12 cellular contexts compared by ENCODE assay signal in the genomic region with DNA sequence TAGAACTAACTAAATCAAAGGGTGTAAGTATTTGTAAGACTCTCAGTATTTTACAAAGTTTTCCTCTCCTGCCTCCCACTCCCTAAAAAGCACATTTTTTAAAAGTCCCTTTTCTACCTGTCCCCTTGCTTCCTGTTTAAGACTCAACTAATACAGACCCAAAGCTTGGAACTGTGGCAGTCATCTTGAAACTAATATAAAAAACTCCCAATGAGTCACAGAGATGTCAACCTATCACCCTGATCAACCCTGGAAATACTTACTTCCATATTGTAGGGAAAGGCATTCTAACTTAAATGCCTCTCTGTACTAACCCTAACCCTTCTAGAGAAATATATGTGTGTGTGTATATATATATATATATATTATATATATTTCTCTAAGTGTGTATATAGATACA.
DNase-seq lines count a peak whose midpoint lies in the region; ATAC-seq and TF ChIP-seq lines count a peak whose summit lies in the region.
"Had no signal": no experiment of that assay in that cellular context is flagged by ENCODE, and none has a peak within 500 bp of the region (broad histone marks: within the 10 kb centered on the region; RNA-seq: fewer than 3 reads in every experiment).

No MANE protein-coding gene starts in this region.

- H3K27ac Mint-ChIP-seq in activated CD8-positive, alpha-beta T cell treated with anti-CD3 and anti-CD28 coated beads for 36 hours, result no peak overlapping the region
- no peak overlapping the region for H3K27ac Mint-ChIP-seq in activated CD8-positive, alpha-beta T cell treated with anti-CD3 and anti-CD28 coated beads, Interleukin-2, amount 10 ng/mL, durations not matched to agents 7 days and 5 days
- no peak overlapping the region for H3K27ac Mint-ChIP-seq in stimulated activated naive CD8-positive, alpha-beta T cell treated with anti-CD3 and anti-CD28 coated beads, Interleukin-15, amount 100 ng/mL, for 72 hours

- H3K4me3 Mint-ChIP-seq in activated CD8-positive, alpha-beta T cell treated with anti-CD3 and anti-CD28 coated beads for 36 hours, result no peak overlapping the region
- no peak overlapping the region for H3K4me3 Mint-ChIP-seq in activated CD8-positive, alpha-beta T cell treated with anti-CD3 and anti-CD28 coated beads, Interleukin-2, amount 10 ng/mL, durations not matched to agents 7 days and 5 days
- no peak overlapping the region for H3K4me3 Mint-ChIP-seq in stimulated activated naive CD8-positive, alpha-beta T cell treated with anti-CD3 and anti-CD28 coated beads, Interleukin-15, amount 100 ng/mL, for 72 hours

- POLR2A ChIA-PET in activated CD8-positive, alpha-beta T cell treated with anti-CD3 and anti-CD28 coated beads for 36 hours (lab: Charles Lee), result no interaction called here
- POLR2A ChIA-PET in activated CD8-positive, alpha-beta T cell treated with anti-CD3 and anti-CD28 coated beads, Interleukin-2, amount 10 ng/mL, durations not matched to agents 7 days and 5 days (lab: Charles Lee), result no interaction called here

- H3K9me3 Mint-ChIP-seq in activated CD8-positive, alpha-beta T cell treated with anti-CD3 and anti-CD28 coated beads for 36 hours, result no peaks in the 10 kb centered on the region
- H3K9me3 Mint-ChIP-seq in activated CD8-positive, alpha-beta T cell treated with anti-CD3 and anti-CD28 coated beads, Interleukin-2, amount 10 ng/mL, durations not matched to agents 7 days and 5 days (ENCODE audit: insufficient read depth), result no peaks in the 10 kb centered on the region
- H3K9me3 Mint-ChIP-seq in stimulated activated naive CD8-positive, alpha-beta T cell treated with anti-CD3 and anti-CD28 coated beads, Interleukin-15, amount 100 ng/mL, for 72 hours, result no peaks in the 10 kb centered on the region

- CTCF ChIA-PET in activated CD8-positive, alpha-beta T cell treated with anti-CD3 and anti-CD28 coated beads for 36 hours (lab: Charles Lee), result no interaction called here
- CTCF ChIA-PET in activated CD8-positive, alpha-beta T cell treated with anti-CD3 and anti-CD28 coated beads, Interleukin-2, amount 10 ng/mL, durations not matched to agents 7 days and 5 days (lab: Charles Lee), result no interaction called here

- peaks cover 4% of the 10 kb centered on the region for H3K4me1 Mint-ChIP-seq in activated CD8-positive, alpha-beta T cell treated with anti-CD3 and anti-CD28 coated beads for 36 hours (ENCODE audit: low read depth)
- H3K4me1 Mint-ChIP-seq in activated CD8-positive, alpha-beta T cell treated with anti-CD3 and anti-CD28 coated beads, Interleukin-2, amount 10 ng/mL, durations not matched to agents 7 days and 5 days (ENCODE audit: low read depth), result no peaks in the 10 kb centered on the region
- H3K4me1 Mint-ChIP-seq in stimulated activated naive CD8-positive, alpha-beta T cell treated with anti-CD3 and anti-CD28 coated beads, Interleukin-15, amount 100 ng/mL, for 72 hours, result peaks cover 6% of the 10 kb centered on the region

- intact Hi-C loops in activated CD8-positive, alpha-beta T cell treated with anti-CD3 and anti-CD28 coated beads for 36 hours (cut with micrococcal nuclease), result no loop called here

- H3K36me3 Mint-ChIP-seq in activated CD8-positive, alpha-beta T cell treated with anti-CD3 and anti-CD28 coated beads for 36 hours (ENCODE audit: low read depth), result no peaks in the 10 kb centered on the region
- no peaks in the 10 kb centered on the region for H3K36me3 Mint-ChIP-seq in activated CD8-positive, alpha-beta T cell treated with anti-CD3 and anti-CD28 coated beads, Interleukin-2, amount 10 ng/mL, durations not matched to agents 7 days and 5 days (ENCODE audit: low read depth)

- no peak for TF ChIP-seq CTCF in activated CD8-positive, alpha-beta T cell treated with anti-CD3 and anti-CD28 coated beads for 36 hours (IDR thresholded peaks at IDR 0.05)

- H3K27me3 Mint-ChIP-seq in activated CD8-positive, alpha-beta T cell treated with anti-CD3 and anti-CD28 coated beads for 36 hours, result peaks cover 2% of the 10 kb centered on the region
- peaks cover 2% of the 10 kb centered on the region for H3K27me3 Mint-ChIP-seq in activated CD8-positive, alpha-beta T cell treated with anti-CD3 and anti-CD28 coated beads, Interleukin-2, amount 10 ng/mL, durations not matched to agents 7 days and 5 days (ENCODE audit: low read depth)
- H3K27me3 Mint-ChIP-seq in stimulated activated naive CD8-positive, alpha-beta T cell treated with anti-CD3 and anti-CD28 coated beads, Interleukin-15, amount 100 ng/mL, for 72 hours, result no peaks in the 10 kb centered on the region

- DNase-seq in activated CD8-positive, alpha-beta T cell treated with anti-CD3 and anti-CD28 coated beads for 36 hours, result no peak
- no peak for DNase-seq in activated CD8-positive, alpha-beta T cell treated with anti-CD3 and anti-CD28 coated beads, Interleukin-2, amount 10 ng/mL, durations not matched to agents 7 days and 5 days
- no peak for DNase-seq in stimulated activated naive CD8-positive, alpha-beta T cell treated with anti-CD3 and anti-CD28 coated beads, Interleukin-15, amount 100 ng/mL, for 72 hours
- DNase-seq in NCI-H510A (lab: John Stamatoyannopoulos, UW), result no peak
- DNase-seq: NCI-H1694, NCI-H2107, NCI-H226, NCI-H69 had no signal

- ATAC-seq in activated CD8-positive, alpha-beta T cell treated with anti-CD3 and anti-CD28 coated beads for 36 hours, result peak; percentile 39
- ATAC-seq in activated CD8-positive, alpha-beta T cell treated with anti-CD3 and anti-CD28 coated beads, Interleukin-2, amount 10 ng/mL, durations not matched to agents 7 days and 5 days, result no peak
- ATAC-seq in HG02610 (IDR thresholded peaks at IDR 0.05; ENCODE audit: unreplicated experiment), result peak; percentile 68
- peak; percentile 53 for ATAC-seq in HG03442 (IDR thresholded peaks at IDR 0.05; ENCODE audit: unreplicated experiment)
- ATAC-seq in stimulated activated naive CD8-positive, alpha-beta T cell treated with anti-CD3 and anti-CD28 coated beads, Interleukin-15, amount 100 ng/mL, for 72 hours, result peak; percentile 55
- ATAC-seq in GM21526 (IDR thresholded peaks at IDR 0.05; ENCODE audit: low FRiP score, unreplicated experiment), result no peak
- ATAC-seq in HG03175 (IDR thresholded peaks at IDR 0.05; ENCODE audit: unreplicated experiment), result no peak

Comparison
In these comparisons a context has a peak if more than half of its experiments do, and no peak if none do; other contexts are left out.
1. ATAC-seq: peak in activated CD8-positive, alpha-beta T cell treated with anti-CD3 and anti-CD28 coated beads for 36 hours (single experiment), HG02610 (single experiment), HG03442 (single experiment) and stimulated activated naive CD8-positive, alpha-beta T cell treated with anti-CD3 and anti-CD28 coated beads, Interleukin-15, amount 100 ng/mL, for 72 hours (single experiment); none in activated CD8-positive, alpha-beta T cell treated with anti-CD3 and anti-CD28 coated beads, Interleukin-2, amount 10 ng/mL, durations not matched to agents 7 days and 5 days (single experiment), GM21526 (single experiment) and HG03175 (single experiment).